In genomic region chr6:37007340-37008043, GRCh38 we compare ENCODE assay signal across 1 cellular context.
TF ChIP-seq lines count a peak whose summit lies in the region.

No MANE protein-coding gene starts in this region.

TF ChIP-seq in GM12878, 131 proteins besides CTCF, POLR2A, EP300 and RAD21 (continued from another document):
- peak; percentile 83 for TF ChIP-seq REST (IDR thresholded peaks at IDR 0.05; ENCODE audit: low read depth, low read length)
- no peak for TF ChIP-seq SUPT20H (IDR thresholded peaks at IDR 0.05; ENCODE audit: borderline replicate concordance, control insufficient read depth, low read depth, low read length)
- no peak for TF ChIP-seq SPI1 (IDR thresholded peaks at IDR 0.05; ENCODE audit: borderline replicate concordance, insufficient read depth, low read depth, low read length)
- no peak; the same call in 1 of the 2 replicates for TF ChIP-seq MAX (IDR thresholded peaks at IDR 0.05; ENCODE audit: low read depth, low read length)
- TF ChIP-seq JUNB (IDR thresholded peaks at IDR 0.05) = no peak
- no peak for TF ChIP-seq ASH2L (IDR thresholded peaks at IDR 0.05; ENCODE audit: borderline replicate concordance, low read depth)
- TF ChIP-seq CBX5 (IDR thresholded peaks at IDR 0.05; ENCODE audit: low read depth) = no peak
- no peak for TF ChIP-seq BCL3 (IDR thresholded peaks at IDR 0.05; ENCODE audit: borderline replicate concordance, insufficient read depth, low read depth, low read length, poor library complexity, severe bottlenecking)
- TF ChIP-seq NFXL1 (IDR thresholded peaks at IDR 0.05; ENCODE audit: borderline replicate concordance) = no peak
- TF ChIP-seq SREBF1 (IDR thresholded peaks at IDR 0.05; ENCODE audit: low read length) = no peak
- TF ChIP-seq JUND (IDR thresholded peaks at IDR 0.05; ENCODE audit: low read depth, low read length) = no peak
- TF ChIP-seq FOXM1 (IDR thresholded peaks at IDR 0.05; ENCODE audit: low read depth, low read length) = no peak
- TF ChIP-seq ATF3 (IDR thresholded peaks at IDR 0.05; ENCODE audit: borderline replicate concordance, extremely low read depth, low read depth, low read length) = no peak
- TF ChIP-seq SMC3 (IDR thresholded peaks at IDR 0.05; ENCODE audit: borderline replicate concordance, low read length) = 0 out of 2 replicates have a peak, but pooled peaks have one; percentile 18
- no peak for TF ChIP-seq RB1 (IDR thresholded peaks at IDR 0.05; ENCODE audit: borderline replicate concordance)
- no peak for TF ChIP-seq IRF4 (IDR thresholded peaks at IDR 0.05; ENCODE audit: low read depth, low read length)
- TF ChIP-seq SUZ12 (IDR thresholded peaks at IDR 0.05; ENCODE audit: unreplicated experiment) = no peak
- TF ChIP-seq CHD1 (IDR thresholded peaks at IDR 0.05; ENCODE audit: low read depth, low read length) = no peak
- no peak for TF ChIP-seq ESRRA (IDR thresholded peaks at IDR 0.05; ENCODE audit: low read length)
- TF ChIP-seq NFIC (IDR thresholded peaks at IDR 0.05; ENCODE audit: low read depth, low read length) = no peak
- no peak; the same call in 1 of the 2 replicates for TF ChIP-seq EED (IDR thresholded peaks at IDR 0.05; ENCODE audit: low read depth)
- no peak for TF ChIP-seq RELB (IDR thresholded peaks at IDR 0.05; ENCODE audit: low read depth)
- no peak for TF ChIP-seq BCL11A (IDR thresholded peaks at IDR 0.05; ENCODE audit: low read depth, low read length)
- no peak for TF ChIP-seq SMAD1 (IDR thresholded peaks at IDR 0.05; ENCODE audit: low read depth, partially characterized antibody)
- no peak for TF ChIP-seq MTA2 (IDR thresholded peaks at IDR 0.05; ENCODE audit: low read depth)
- 0 out of 2 replicates have a peak, but pooled peaks have one; percentile 2 for TF ChIP-seq RUNX3 (IDR thresholded peaks at IDR 0.05; ENCODE audit: low read length)
